14 cellular contexts compared by ENCODE assay signal in genomic region chr17:38416840-38417209, GRCh38. TPM values are rescaled to one million over a fixed set of nuclear protein-coding genes. Genes with fewer than 3 reads are reported as not detected.
DNase-seq lines count a peak whose midpoint lies in the region; ATAC-seq and TF ChIP-seq lines count a peak whose summit lies in the region.
"Had no signal": no experiment of that assay in that cellular context is flagged by ENCODE, and none has a peak within 500 bp of the region (broad histone marks: within the 10 kb centered on the region; RNA-seq: fewer than 3 reads in every experiment).

No MANE protein-coding gene starts in this region.

- no peaks in the 10 kb centered on the region for H3K9me3 ChIP-seq in Panc1 (ENCODE audit: control insufficient read depth, insufficient read depth, low read depth, low read length)
- no peaks in the 10 kb centered on the region for H3K9me3 ChIP-seq in GM23248 (ENCODE audit: low read depth)

- H3K9me2 ChIP-seq in GM23248 (ENCODE audit: insufficient read depth), result no peaks in the 10 kb centered on the region

- CTCF ChIA-PET in Panc1 (lab: Charles Lee), result no interaction called here

- no peaks in the 10 kb centered on the region for H3K9me3 Mint-ChIP-seq in neural crest cell
- H3K9me3 Mint-ChIP-seq: activated naive CD4-positive, alpha-beta T cell treated with anti-CD3 and anti-CD28 coated beads, Interleukin-2, amount 10 ng/mL, durations not matched to agents 7 days and 5 days had no signal

- no peak overlapping the region for H3K9ac ChIP-seq in GM23248

- H3K4me1 ChIP-seq in Panc1 (ENCODE audit: control insufficient read depth, insufficient read depth, low read length) (peaks cover 4% of the 10 kb centered on the region), GM23248 (ENCODE audit: insufficient read depth) (peaks cover 21% of the 10 kb centered on the region)

- no peaks in the 10 kb centered on the region for H3K79me2 ChIP-seq in GM23248 (ENCODE audit: insufficient read depth)

- POLR2A ChIA-PET in Panc1 (lab: Charles Lee), result no interaction called here

- TF ChIP-seq POLR2A in NB4 (IDR thresholded peaks at IDR 0.05; ENCODE audit: extremely low read depth, insufficient read length), result no peak

- peaks cover 46% of the 10 kb centered on the region for H3K27me3 Mint-ChIP-seq in neural crest cell (ENCODE audit: low read depth)

- no peak overlapping the region for H3K4me2 ChIP-seq in GM23248 (ENCODE audit: unreplicated experiment)

- in situ Hi-C loops in Panc1 (cut with HindIII; ENCODE audit: low pct_unique_long_range_greater_than_20kb, low sequenced_read_pairs) (no loop called here), KBM-7 (cut with MboI; ENCODE audit: low pct_unique_long_range_greater_than_20kb, low sequenced_read_pairs) (no loop called here), GM23248 (cut with MboI) (no loop called here)

- TF ChIP-seq CTCF in NB4 (IDR thresholded peaks at IDR 0.05; ENCODE audit: low read depth, low read length) (no peak), Panc1 (IDR thresholded peaks at IDR 0.05) (no peak), neural crest cell (conservative IDR thresholded peaks at IDR 0.05) (no peak)

- H3K27me3 ChIP-seq in Panc1 (ENCODE audit: control insufficient read depth, insufficient read depth, low read length) (no peaks in the 10 kb centered on the region), GM23248 (replicated peaks; ENCODE audit: insufficient read depth) (peaks cover 10% of the 10 kb centered on the region; the same call in 1 of the 2 replicates)

- no peak for ATAC-seq in Panc1
- ATAC-seq: left lobe of liver, PC-3 had no signal

- no peaks in the 10 kb centered on the region for H3K36me3 Mint-ChIP-seq in neural crest cell (ENCODE audit: low read depth)
- H3K36me3 Mint-ChIP-seq: activated naive CD4-positive, alpha-beta T cell treated with anti-CD3 and anti-CD28 coated beads, Interleukin-2, amount 10 ng/mL, durations not matched to agents 7 days and 5 days had no signal

- peak overlapping the region; percentile 78 for H3K4me3 Mint-ChIP-seq in neural crest cell
- H3K4me3 Mint-ChIP-seq: activated naive CD4-positive, alpha-beta T cell treated with anti-CD3 and anti-CD28 coated beads, Interleukin-2, amount 10 ng/mL, durations not matched to agents 7 days and 5 days had no signal

- peak; percentile 42 for DNase-seq in HuH-7 (ENCODE audit: low spot score)
- peak; percentile 94 for DNase-seq in NB4 (ENCODE audit: low read depth)
- DNase-seq in Panc1 (ENCODE audit: low read depth, low spot score), result no peak
- no peak for DNase-seq in neural crest cell (ENCODE audit: low read depth, low spot score)
- DNase-seq in KBM-7, result no peak
- DNase-seq in AG08395 (ENCODE audit: low spot score), result no peak
- DNase-seq in GM23248, result no peak
- DNase-seq: activated CD4-positive, alpha-beta T cell treated with anti-CD3 and anti-CD28 coated beads for 1 hour; activated naive CD4-positive, alpha-beta T cell treated with anti-CD3 and anti-CD28 coated beads, Interleukin-2, amount 10 ng/mL, durations not matched to agents 7 days and 5 days; brain microvascular endothelial cell; hippocampal formation; NCI-H2081 treated with DMSO at 0.1 percent for 48 hours; PC-3 had no signal

- no peaks in the 10 kb centered on the region for H3F3A ChIP-seq in GM23248 (ENCODE audit: insufficient read depth)

- intact Hi-C loops in Panc1 (cut with micrococcal nuclease; ENCODE audit: unreplicated experiment), result no loop called here

- no peaks in the 10 kb centered on the region for H3K36me3 ChIP-seq in Panc1 (ENCODE audit: control insufficient read depth, insufficient read depth, low read length)
- H3K36me3 ChIP-seq in GM23248 (ENCODE audit: low read depth), result no peaks in the 10 kb centered on the region
- H3K36me3 ChIP-seq: brain microvascular endothelial cell had no signal

- BruUV-seq in Panc1 (replicated peaks; lab: Mats Ljungman, UMichigan), result no TSS peak

- 71 to 78% methylated on average over 1 of the region's 1 CpG for WGBS in GM23248 (ENCODE audit: low coverage in 1 of 2, low lambda C conversion rate in 2 of 2, missing lambda C conversion rate in 2 of 2), 2 experiments

- no peaks in the 10 kb centered on the region for H4K20me1 ChIP-seq in GM23248 (ENCODE audit: insufficient read depth)

- H3K4me1 Mint-ChIP-seq in neural crest cell, result peaks cover 31% of the 10 kb centered on the region

- H3K27ac ChIP-seq in Panc1 (ENCODE audit: low read length) (peak overlapping the region; percentile 48; the same call in 1 of the 2 replicates), GM23248 (no peak overlapping the region)
- H3K27ac ChIP-seq: brain microvascular endothelial cell had no signal

- H3K4me3 ChIP-seq in NB4 (ENCODE audit: low read depth, low read length) (no peak overlapping the region), Panc1 (ENCODE audit: low read depth in 2 of 2, low read length in 2 of 2) (no peak overlapping the region), GM23248 (no peak overlapping the region)

- no peak overlapping the region for H2AFZ ChIP-seq in GM23248

- H3K27ac Mint-ChIP-seq in neural crest cell (ENCODE audit: unreplicated experiment), result no peak overlapping the region
- H3K27ac Mint-ChIP-seq: activated naive CD4-positive, alpha-beta T cell treated with anti-CD3 and anti-CD28 coated beads, Interleukin-2, amount 10 ng/mL, durations not matched to agents 7 days and 5 days had no signal

RNA-seq across cellular contexts. Expression of gene ARHGAP23, which starts 11.4 kb away (rescaled TPM):
- total RNA-seq in Panc1 (2021; ENCODE audit: unreplicated experiment) (33.0 TPM), neural crest cell (25.7 and 30.0 TPM in 2 replicates)
- polyA plus RNA-seq in Panc1 (2012; ENCODE audit: insufficient read length), result 9.9 TPM
- 64.2 and 69.4 TPM in 2 replicates for total RNA-seq in GM23248 (2014; rRNA removed; shearing (Covaris generic))
- 5.3 and 6.6 TPM in 2 replicates for polyA plus RNA-seq in GM23248 (2016; fragmentation: Nextera tagmentation; extraction: Ambion mirVana)

Comparison
In these comparisons a context has a peak if more than half of its experiments do, and no peak if none do; other contexts are left out.
1. DNase-seq: peak in HuH-7 (single experiment) and NB4 (single experiment); none in Panc1 (single experiment), neural crest cell (single experiment), KBM-7 (single experiment), AG08395 (single experiment) and GM23248 (single experiment).